13 cellular contexts compared by ENCODE assay signal in genomic region chr10:60717852-60718251, GRCh38.
A peak's percentile ranks its signal among the peaks of the same experiment; 100 is the strongest.
DNase-seq lines count a peak whose midpoint lies in the region; ATAC-seq and TF ChIP-seq lines count a peak whose summit lies in the region.
"Had no signal": no experiment of that assay in that cellular context is flagged by ENCODE, and none has a peak within 500 bp of the region (broad histone marks: within the 10 kb centered on the region; RNA-seq: fewer than 3 reads in every experiment).

No MANE protein-coding gene starts in this region.

- TF ChIP-seq CTCF in WTC11 (IDR thresholded peaks at IDR 0.05), result no peak
- no peak for TF ChIP-seq CTCF in gastroesophageal sphincter (IDR thresholded peaks at IDR 0.05)

- H3K4me3 ChIP-seq in gastroesophageal sphincter (no peak overlapping the region), right cardiac atrium (ENCODE audit: low read length) (no peak overlapping the region)
- H3K4me3 ChIP-seq: adrenal gland, vagina had no signal

- POLR2A ChIA-PET in WTC11 (lab: Charles Lee), result interaction anchor here (1.5 kb wide), 1 partner anchor 60 kb away, joined by 3 read pairs; the partner anchor contains the start of gene CDK1

- H3K27ac Mint-ChIP-seq in WTC11, result no peak overlapping the region

- H3K4me3 Mint-ChIP-seq in WTC11, result no peak overlapping the region

- peak; percentile 75 for ATAC-seq in GM18861 (IDR thresholded peaks at IDR 0.05; ENCODE audit: unreplicated experiment)
- peak; percentile 62 for ATAC-seq in GM21423 (IDR thresholded peaks at IDR 0.05; ENCODE audit: unreplicated experiment)
- ATAC-seq in HG03060 (IDR thresholded peaks at IDR 0.05; ENCODE audit: low read depth, unreplicated experiment), result peak; percentile 58
- ATAC-seq in WTC11, result peak; percentile 79
- ATAC-seq in gastroesophageal sphincter, result no peak
- no peak for ATAC-seq in right cardiac atrium

- no peaks in the 10 kb centered on the region for H3K9me3 ChIP-seq in gastroesophageal sphincter
- no peaks in the 10 kb centered on the region for H3K9me3 ChIP-seq in right cardiac atrium (ENCODE audit: control insufficient read depth, low read length)
- H3K9me3 ChIP-seq: SK-N-SH, vagina had no signal

- H3K27me3 ChIP-seq in gastroesophageal sphincter (no peaks in the 10 kb centered on the region), right cardiac atrium (ENCODE audit: control insufficient read depth, insufficient read depth) (no peaks in the 10 kb centered on the region)
- H3K27me3 ChIP-seq: adrenal gland, vagina had no signal

- peaks cover 4% of the 10 kb centered on the region; the same call in 1 of the 2 replicates for H3K9me3 Mint-ChIP-seq in WTC11

- CTCF ChIA-PET in WTC11 (lab: Charles Lee), result no interaction called here

- DNase-seq in WTC11 (ENCODE audit: low spot score) (no peak), GDM1 (lab: John Stamatoyannopoulos, UW) (no peak), right cardiac atrium (no peak), NCI-H1105 treated with DMSO at 0.1 percent for 48 hours (lab: John Stamatoyannopoulos, UW) (no peak)
- DNase-seq: adrenal gland; effector memory CD4-positive, alpha-beta T cell; NCI-H510A treated with DMSO at 0.1 percent for 48 hours; SK-N-SH had no signal

- H3K36me3 Mint-ChIP-seq in WTC11, result no peaks in the 10 kb centered on the region

- 0 out of 2 replicates have a peak, but pooled peaks cover 2% of the 10 kb centered on the region for H3K4me1 Mint-ChIP-seq in WTC11

- H3K27ac ChIP-seq in gastroesophageal sphincter (no peak overlapping the region), right cardiac atrium (ENCODE audit: low read length) (no peak overlapping the region)
- H3K27ac ChIP-seq: adrenal gland had no signal

- H3K27me3 Mint-ChIP-seq in WTC11 (ENCODE audit: low read depth), result no peaks in the 10 kb centered on the region

- no peak for TF ChIP-seq POLR2A in gastroesophageal sphincter (IDR thresholded peaks at IDR 0.05)

- no peak for TF ChIP-seq EP300 in gastroesophageal sphincter (IDR thresholded peaks at IDR 0.05)

- no peaks in the 10 kb centered on the region for H3K4me1 ChIP-seq in gastroesophageal sphincter
- H3K4me1 ChIP-seq in right cardiac atrium (ENCODE audit: control insufficient read depth, insufficient read depth, low read length), result no peaks in the 10 kb centered on the region
- H3K4me1 ChIP-seq: adrenal gland, vagina had no signal

- intact Hi-C loops in right cardiac atrium (cut with DNase I), result no loop called here

- no peaks in the 10 kb centered on the region for H3K36me3 ChIP-seq in gastroesophageal sphincter
- H3K36me3 ChIP-seq: adrenal gland, vagina had no signal

TF ChIP-seq in WTC11, 78 proteins besides CTCF, POLR2A, EP300 and RAD21:
- no peak for TF ChIP-seq GABPB1 (CRISPR knock-in tag; IDR thresholded peaks at IDR 0.05)
- TF ChIP-seq ATF3 (CRISPR knock-in tag; conservative IDR thresholded peaks at IDR 0.05), result no peak
- no peak for TF ChIP-seq ZNF532 (CRISPR knock-in tag; IDR thresholded peaks at IDR 0.05; ENCODE audit: borderline replicate concordance)
- TF ChIP-seq NR2C2 (CRISPR knock-in tag; IDR thresholded peaks at IDR 0.05), result no peak

Comparison
In these comparisons a context has a peak if more than half of its experiments do, and no peak if none do; other contexts are left out.
1. ATAC-seq: peak in GM18861 (single experiment), GM21423 (single experiment), HG03060 (single experiment) and WTC11 (single experiment); none in gastroesophageal sphincter (single experiment) and right cardiac atrium (0 of 2).